In genomic region chr7:102649924-102650323, GRCh38 we compare ENCODE assay signal across 16 cellular contexts. TPM values are rescaled to one million over a fixed set of nuclear protein-coding genes. Genes with fewer than 3 reads are reported as not detected.
"Had no signal": no experiment of that assay in that cellular context is flagged by ENCODE, and none has a peak within 500 bp of the region (broad histone marks: within the 10 kb centered on the region; RNA-seq: fewer than 3 reads in every experiment).

TSS of gene SPDYE2B (plus strand) at chr7:102650319. CDS start at chr7:102652349, 2,030 bp downstream.

RNA-seq across cellular contexts. Expression of gene SPDYE2B, which starts in this region (rescaled TPM):
- total RNA-seq: naive thymus-derived CD4-positive, alpha-beta T cell; natural killer cell; occipital lobe; osteoblast; ovary; progenitor cell of endocrine pancreas; pulmonary artery endothelial cell; right atrium auricular region; right lobe of liver; smooth muscle cell; spleen; suprapubic skin; transverse colon; ureter; vagina had no signal
- polyA plus RNA-seq: naive thymus-derived CD4-positive, alpha-beta T cell; neural cell; ovary; smooth muscle cell; spleen had no signal
